28 cellular contexts compared by ENCODE assay signal in genomic region chr5:8005416-8005815, GRCh38.
"Had no signal": no experiment of that assay in that cellular context is flagged by ENCODE, and none has a peak within 500 bp of the region (broad histone marks: within the 10 kb centered on the region; RNA-seq: fewer than 3 reads in every experiment).

No MANE protein-coding gene starts in this region.

- H3K9me3 Mint-ChIP-seq: type B pancreatic cell had no signal

- H3K27me3 ChIP-seq: neural progenitor cell, neutrophil, stomach, testis, tibial artery, uterus had no signal

- H3K27me3 Mint-ChIP-seq: natural killer cell treated with Interleukin-12 subunit alpha and Interleukin-12 subunit beta and Interleukin-15 and Interleukin-18, amount 100 ng/mL, for 72 hours; stimulated activated naive B cell treated with anti-CD40 and anti-IgM and Interleukin-4, amounts not matched to agents 10 μg/mL and 1 μg/mL and 100 μg/mL, for 72 hours; type B pancreatic cell had no signal

- H3K9me3 ChIP-seq: neutrophil, psoas muscle, testis, uterus had no signal

- H3K4me3 ChIP-seq: left ventricle myocardium inferior, lung, neural progenitor cell, psoas muscle, skin epidermis, stomach, testis, tibial artery, uterus had no signal

- H3K27ac ChIP-seq: left ventricle myocardium inferior, neural progenitor cell, neutrophil, parathyroid adenoma, psoas muscle, skin epidermis, stomach, testis, tibial artery, uterus had no signal

- H3K4me1 Mint-ChIP-seq: mesothelial cell of epicardium; naive thymus-derived CD4-positive, alpha-beta T cell; neural progenitor cell; stimulated activated naive B cell treated with anti-CD40 and anti-IgM and Interleukin-4, amounts not matched to agents 10 μg/mL and 1 μg/mL and 100 μg/mL, for 72 hours had no signal

- DNase-seq: hippocampal formation; kidney glomerular epithelial cell; left cardiac atrium; left ventricle myocardium inferior; mesendoderm; naive thymus-derived CD4-positive, alpha-beta T cell; occipital lobe; psoas muscle; right cardiac atrium; stimulated activated CD4-positive, alpha-beta T cell treated with anti-CD3 and anti-CD28 coated beads, Interleukin-12 subunit alpha, Interleukin-12 subunit beta, amount 100 ng/mL, for 4 hours; stimulated activated CD4-positive, alpha-beta T cell treated with anti-CD3 and anti-CD28 coated beads, Interleukin-15, amount 100 ng/mL, for 24 hours; stimulated activated CD4-positive, alpha-beta T cell treated with anti-CD3 and anti-CD28 coated beads, Interleukin-2, amount 100 ng/mL, for 24 hours; stimulated activated CD4-positive, alpha-beta T cell treated with anti-CD3 and anti-CD28 coated beads, Interleukin-4, amount 100 ng/mL, for 1 hour; stimulated activated naive B cell treated with anti-CD40 and anti-IgM and Interleukin-4, amounts not matched to agents 10 μg/mL and 1 μg/mL and 100 μg/mL, for 72 hours; stimulated activated naive CD8-positive, alpha-beta T cell treated with anti-CD3 and anti-CD28 coated beads, Interleukin-15, Interleukin-2, amounts not matched to agents 100 U/mL and 50 U/mL, for 24 hours; stomach; testis; tibial artery; uterus had no signal

- ATAC-seq: left cardiac atrium; naive thymus-derived CD4-positive, alpha-beta T cell; natural killer cell treated with Interleukin-12 subunit alpha and Interleukin-12 subunit beta and Interleukin-15 and Interleukin-18, amount 100 ng/mL, for 72 hours; psoas muscle; right cardiac atrium; sciatic nerve; stimulated activated naive B cell treated with anti-CD40 and anti-IgM and Interleukin-4, amounts not matched to agents 10 μg/mL and 1 μg/mL and 100 μg/mL, for 72 hours; stimulated activated naive CD8-positive, alpha-beta T cell treated with anti-CD3 and anti-CD28 coated beads, Interleukin-15, Interleukin-2, amounts not matched to agents 100 U/mL and 50 U/mL, for 24 hours had no signal

- H3K4me3 Mint-ChIP-seq: mesothelial cell of epicardium; naive thymus-derived CD4-positive, alpha-beta T cell; natural killer cell treated with Interleukin-12 subunit alpha and Interleukin-12 subunit beta and Interleukin-15 and Interleukin-18, amount 100 ng/mL, for 72 hours; neural progenitor cell; stimulated activated naive B cell treated with anti-CD40 and anti-IgM and Interleukin-4, amounts not matched to agents 10 μg/mL and 1 μg/mL and 100 μg/mL, for 72 hours; type B pancreatic cell had no signal

- H3K27ac Mint-ChIP-seq: mesothelial cell of epicardium; naive thymus-derived CD4-positive, alpha-beta T cell; natural killer cell treated with Interleukin-12 subunit alpha and Interleukin-12 subunit beta and Interleukin-15 and Interleukin-18, amount 100 ng/mL, for 72 hours; neural progenitor cell; stimulated activated naive B cell treated with anti-CD40 and anti-IgM and Interleukin-4, amounts not matched to agents 10 μg/mL and 1 μg/mL and 100 μg/mL, for 72 hours; type B pancreatic cell had no signal

- H3K36me3 Mint-ChIP-seq: mesothelial cell of epicardium; natural killer cell treated with Interleukin-12 subunit alpha and Interleukin-12 subunit beta and Interleukin-15 and Interleukin-18, amount 100 ng/mL, for 72 hours; neural progenitor cell; stimulated activated naive B cell treated with anti-CD40 and anti-IgM and Interleukin-4, amounts not matched to agents 10 μg/mL and 1 μg/mL and 100 μg/mL, for 72 hours; type B pancreatic cell had no signal

- H3K36me3 ChIP-seq: left ventricle myocardium inferior, neural progenitor cell, neutrophil, stomach, tibial artery, uterus had no signal

- H3K4me1 ChIP-seq: left ventricle myocardium inferior, neural progenitor cell, parathyroid adenoma, psoas muscle, stomach, testis, tibial artery, uterus had no signal

- H3K9ac ChIP-seq: neural progenitor cell, parathyroid adenoma had no signal
